Comparison of ENCODE assay signal across 17 cellular contexts in the genomic region with DNA sequence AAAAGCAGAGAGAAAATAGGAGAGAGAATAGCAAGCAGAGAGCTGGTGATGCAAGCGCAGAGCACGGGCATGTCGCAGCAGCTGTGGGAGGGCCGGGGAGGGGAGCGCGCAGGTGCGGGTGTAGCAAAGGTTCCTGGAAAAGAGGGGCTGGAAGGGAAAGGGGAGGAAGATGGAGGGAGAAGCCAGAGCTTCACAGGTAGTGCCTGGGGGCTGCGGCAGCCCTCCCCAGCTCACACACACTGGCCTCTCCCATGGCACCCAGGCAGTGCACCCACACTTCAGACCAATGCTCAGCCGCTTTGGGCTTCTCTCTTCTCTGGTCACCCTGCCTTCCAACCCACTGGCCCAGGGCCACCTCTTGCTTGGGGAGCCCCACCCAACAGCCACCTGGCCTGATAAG.
"Had no signal": no experiment of that assay in that cellular context is flagged by ENCODE, and none has a peak within 500 bp of the region (broad histone marks: within the 10 kb centered on the region; RNA-seq: fewer than 3 reads in every experiment).

No MANE protein-coding gene starts in this region.

- H3K9me3 ChIP-seq: pancreas, SJSA1, thyroid gland had no signal

- H3K36me3 ChIP-seq: pancreas, SJSA1, thyroid gland had no signal

- DNase-seq: activated CD4-positive, CD25-positive, alpha-beta regulatory T cell treated with anti-CD3 and anti-CD28 coated beads, Interleukin-2, amount 50 U/mL, for 72 hours; activated CD8-positive, alpha-beta T cell treated with anti-CD3 and anti-CD28 coated beads for 36 hours; activated T-cell treated with anti-CD3 and anti-CD28 coated beads for 4 hours; erythroblast; left colon; pancreas; retina; SW 1271; T-helper 9 cell; thyroid gland had no signal

- H3K36me3 Mint-ChIP-seq: activated naive CD4-positive, alpha-beta T cell treated with anti-CD3 and anti-CD28 coated beads, Interleukin-2, amount 50 U/mL, for 24 hours had no signal

- ATAC-seq: activated CD8-positive, alpha-beta T cell treated with anti-CD3 and anti-CD28 coated beads for 36 hours; activated T-helper 17 cell treated with anti-CD3 and anti-CD28 coated beads, Interleukin-2, amount 50 U/mL, for 72 hours; left colon; pancreas had no signal

- H3K27ac Mint-ChIP-seq: activated CD8-positive, alpha-beta T cell treated with anti-CD3 and anti-CD28 coated beads for 36 hours; activated naive CD4-positive, alpha-beta T cell treated with anti-CD3 and anti-CD28 coated beads, Interleukin-2, amount 50 U/mL, for 24 hours; activated T-helper 17 cell treated with anti-CD3 and anti-CD28 coated beads, Interleukin-2, amount 50 U/mL, for 72 hours; dendritic cell treated with granulocyte-macrophage colony-stimulating factor and Interleukin-4, amounts not matched to agents 40 ng/mL and 50 ng/mL, for 4 days; memory B cell had no signal

- H3K4me1 ChIP-seq: pancreas, SJSA1, thyroid gland had no signal

- H3K27me3 Mint-ChIP-seq: activated naive CD4-positive, alpha-beta T cell treated with anti-CD3 and anti-CD28 coated beads, Interleukin-2, amount 50 U/mL, for 24 hours had no signal

- H3K27me3 ChIP-seq: pancreas, SJSA1, thyroid gland had no signal

- H3K4me3 Mint-ChIP-seq: activated CD8-positive, alpha-beta T cell treated with anti-CD3 and anti-CD28 coated beads for 36 hours; activated naive CD4-positive, alpha-beta T cell treated with anti-CD3 and anti-CD28 coated beads, Interleukin-2, amount 50 U/mL, for 24 hours; activated T-helper 17 cell treated with anti-CD3 and anti-CD28 coated beads, Interleukin-2, amount 50 U/mL, for 72 hours; central memory CD8-positive, alpha-beta T cell; dendritic cell treated with granulocyte-macrophage colony-stimulating factor and Interleukin-4, amounts not matched to agents 40 ng/mL and 50 ng/mL, for 4 days; memory B cell had no signal

- H3K9me3 Mint-ChIP-seq: activated CD8-positive, alpha-beta T cell treated with anti-CD3 and anti-CD28 coated beads for 36 hours; activated naive CD4-positive, alpha-beta T cell treated with anti-CD3 and anti-CD28 coated beads, Interleukin-2, amount 50 U/mL, for 24 hours; activated T-helper 17 cell treated with anti-CD3 and anti-CD28 coated beads, Interleukin-2, amount 50 U/mL, for 72 hours; central memory CD8-positive, alpha-beta T cell; dendritic cell treated with granulocyte-macrophage colony-stimulating factor and Interleukin-4, amounts not matched to agents 40 ng/mL and 50 ng/mL, for 4 days; memory B cell had no signal

- H3K27ac ChIP-seq: pancreas, SJSA1, skin epidermis, thyroid gland had no signal

- H3K4me3 ChIP-seq: pancreas, SJSA1, skin epidermis, thyroid gland had no signal

- H3K4me1 Mint-ChIP-seq: activated T-helper 17 cell treated with anti-CD3 and anti-CD28 coated beads, Interleukin-2, amount 50 U/mL, for 72 hours had no signal
